3 cellular contexts compared by ENCODE assay signal in the genomic region with DNA sequence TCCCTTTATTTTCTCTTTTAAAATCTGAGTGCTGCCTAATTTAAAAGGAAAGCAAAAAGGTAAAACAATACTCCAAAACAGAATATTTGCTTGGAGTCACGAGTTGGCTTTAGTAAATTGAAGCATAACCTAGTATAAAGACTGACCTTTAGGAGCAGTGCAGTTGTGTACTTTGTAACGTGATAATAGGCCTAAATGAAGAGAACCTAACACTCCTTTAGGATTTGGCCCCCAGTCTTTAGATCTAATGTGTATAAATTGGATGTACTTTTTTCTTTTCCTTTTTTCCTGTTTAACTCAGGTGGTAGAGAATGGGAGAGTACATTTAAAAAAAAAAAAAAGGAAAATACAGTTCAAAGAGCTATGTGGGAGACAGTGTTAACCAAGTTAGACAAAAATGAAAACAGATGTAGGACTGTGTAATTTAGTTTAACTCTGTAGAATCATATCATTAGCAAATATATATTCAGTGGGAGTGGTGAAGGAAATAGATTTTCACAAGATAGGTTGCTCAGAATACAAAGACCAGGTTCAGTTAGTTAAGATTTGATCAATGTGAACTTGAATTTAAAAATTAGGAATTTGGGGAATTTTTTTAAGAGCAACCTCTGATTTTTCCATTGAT.
TF ChIP-seq lines count a peak whose summit lies in the region.

No MANE protein-coding gene starts in this region.

TF ChIP-seq in GM23338, 12 proteins besides CTCF, POLR2A, EP300 and RAD21 (continues in another document):
- TF ChIP-seq REST (IDR thresholded peaks at IDR 0.05; ENCODE audit: unreplicated experiment), result no peak
- no peak for TF ChIP-seq STAT1 (IDR thresholded peaks at IDR 0.05; ENCODE audit: unreplicated experiment)
- TF ChIP-seq ZNF114 (CRISPR knock-in tag; IDR thresholded peaks at IDR 0.05), result no peak
- TF ChIP-seq JUNB (IDR thresholded peaks at IDR 0.05; ENCODE audit: unreplicated experiment), result no peak
- TF ChIP-seq EZH2phosphoT487 (IDR thresholded peaks at IDR 0.05; ENCODE audit: unreplicated experiment), result no peak
- TF ChIP-seq EZH2 (IDR thresholded peaks at IDR 0.05; ENCODE audit: low read depth, unreplicated experiment), result no peak
- no peak for TF ChIP-seq CREB1 (CRISPR knock-in tag; IDR thresholded peaks at IDR 0.05; ENCODE audit: low read depth)
- TF ChIP-seq ETS1 (IDR thresholded peaks at IDR 0.05), result no peak
- no peak for TF ChIP-seq POLR2AphosphoS5 (IDR thresholded peaks at IDR 0.05; ENCODE audit: low read depth)
- TF ChIP-seq NANOG (IDR thresholded peaks at IDR 0.05; ENCODE audit: borderline replicate concordance), result no peak

TF ChIP-seq in SK-N-SH, 30 proteins besides CTCF, POLR2A, EP300 and RAD21:
- TF ChIP-seq NRF1 (IDR thresholded peaks at IDR 0.05; ENCODE audit: low read depth, low read length) (no peak), TCF12 (IDR thresholded peaks at IDR 0.05) (no peak), PBX3 (IDR thresholded peaks at IDR 0.05) (no peak), TAF1 (IDR thresholded peaks at IDR 0.05; ENCODE audit: borderline replicate concordance, low read depth, low read length) (no peak), ELF1 (IDR thresholded peaks at IDR 0.05) (no peak), GATA2 (CRISPR knock-in tag; IDR thresholded peaks at IDR 0.05) (peak; percentile 66), GABPA (IDR thresholded peaks at IDR 0.05; ENCODE audit: low read depth) (no peak)
- TF ChIP-seq, protein P1, sequence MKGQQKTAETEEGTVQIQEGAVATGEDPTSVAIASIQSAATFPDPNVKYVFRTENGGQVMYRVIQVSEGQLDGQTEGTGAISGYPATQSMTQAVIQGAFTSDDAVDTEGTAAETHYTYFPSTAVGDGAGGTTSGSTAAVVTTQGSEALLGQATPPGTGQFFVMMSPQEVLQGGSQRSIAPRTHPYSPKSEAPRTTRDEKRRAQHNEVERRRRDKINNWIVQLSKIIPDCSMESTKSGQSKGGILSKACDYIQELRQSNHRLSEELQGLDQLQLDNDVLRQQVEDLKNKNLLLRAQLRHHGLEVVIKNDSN (IDR thresholded peaks at IDR 0.05; ENCODE audit: borderline replicate concordance, low read depth), result no peak

TF ChIP-seq in HepG2, 621 proteins besides CTCF, POLR2A, EP300 and RAD21 (continues in another document):
- TF ChIP-seq ELF1 (CRISPR knock-in tag; IDR thresholded peaks at IDR 0.05) (no peak), MEF2D (CRISPR knock-in tag; IDR thresholded peaks at IDR 0.05) (no peak), NFKBIZ (CRISPR knock-in tag; IDR thresholded peaks at IDR 0.05) (no peak), ZMYM2 (CRISPR knock-in tag; IDR thresholded peaks at IDR 0.05) (no peak), TIGD3 (CRISPR knock-in tag; IDR thresholded peaks at IDR 0.05; ENCODE audit: borderline replicate concordance) (no peak), WIZ (CRISPR knock-in tag; IDR thresholded peaks at IDR 0.05) (no peak), XRCC5 (optimal IDR thresholded peaks at IDR 0.05; ENCODE audit: low read length) (no peak), KDM3A (CRISPR knock-in tag; IDR thresholded peaks at IDR 0.05; ENCODE audit: low read depth) (no peak), MAF1 (CRISPR knock-in tag; IDR thresholded peaks at IDR 0.05; ENCODE audit: borderline replicate concordance) (no peak), ZNF510 (CRISPR knock-in tag; IDR thresholded peaks at IDR 0.05; ENCODE audit: low read depth) (no peak), FOSL2 (CRISPR knock-in tag; IDR thresholded peaks at IDR 0.05) (no peak), ZNF143 (CRISPR knock-in tag; IDR thresholded peaks at IDR 0.05) (no peak), JUNB (CRISPR knock-in tag; IDR thresholded peaks at IDR 0.05; ENCODE audit: borderline replicate concordance) (no peak), ATM (IDR thresholded peaks at IDR 0.05; ENCODE audit: borderline replicate concordance) (no peak), NFATC3 (CRISPR knock-in tag; IDR thresholded peaks at IDR 0.05) (no peak), CREB1 (IDR thresholded peaks at IDR 0.05) (no peak), CREB1 (CRISPR knock-in tag; IDR thresholded peaks at IDR 0.05) (no peak), ZNF597 (CRISPR knock-in tag; IDR thresholded peaks at IDR 0.05) (no peak), ISL2 (CRISPR knock-in tag; IDR thresholded peaks at IDR 0.05) (peak; percentile 51; the same call in 1 of the 2 replicates), ZNF335 (CRISPR knock-in tag; IDR thresholded peaks at IDR 0.05) (no peak), ZNF619 (CRISPR knock-in tag; IDR thresholded peaks at IDR 0.05) (no peak), ZNF503 (CRISPR knock-in tag; IDR thresholded peaks at IDR 0.05) (0 out of 2 replicates have a peak, but pooled peaks have one; percentile 28), ARID5B (CRISPR knock-in tag; IDR thresholded peaks at IDR 0.05) (peak; percentile 60; the same call in 1 of the 2 replicates), ZNF850 (CRISPR knock-in tag; conservative IDR thresholded peaks at IDR 0.05) (no peak), CREM (IDR thresholded peaks at IDR 0.05) (peak; percentile 34; the same call in 1 of the 2 replicates), CREM (CRISPR knock-in tag; IDR thresholded peaks at IDR 0.05) (no peak), SKI (IDR thresholded peaks at IDR 0.05; ENCODE audit: partially characterized antibody) (no peak), NFE2L1 (CRISPR knock-in tag; IDR thresholded peaks at IDR 0.05; ENCODE audit: borderline replicate concordance) (no peak), TBP (CRISPR knock-in tag; IDR thresholded peaks at IDR 0.05) (no peak), POLR2AphosphoS5 (IDR thresholded peaks at IDR 0.05; ENCODE audit: low read depth, low read length) (no peak), ZFP36 (IDR thresholded peaks at IDR 0.05; ENCODE audit: borderline replicate concordance, low read depth, low read length, partially characterized antibody) (no peak)
- TF ChIP-seq, protein P2, sequence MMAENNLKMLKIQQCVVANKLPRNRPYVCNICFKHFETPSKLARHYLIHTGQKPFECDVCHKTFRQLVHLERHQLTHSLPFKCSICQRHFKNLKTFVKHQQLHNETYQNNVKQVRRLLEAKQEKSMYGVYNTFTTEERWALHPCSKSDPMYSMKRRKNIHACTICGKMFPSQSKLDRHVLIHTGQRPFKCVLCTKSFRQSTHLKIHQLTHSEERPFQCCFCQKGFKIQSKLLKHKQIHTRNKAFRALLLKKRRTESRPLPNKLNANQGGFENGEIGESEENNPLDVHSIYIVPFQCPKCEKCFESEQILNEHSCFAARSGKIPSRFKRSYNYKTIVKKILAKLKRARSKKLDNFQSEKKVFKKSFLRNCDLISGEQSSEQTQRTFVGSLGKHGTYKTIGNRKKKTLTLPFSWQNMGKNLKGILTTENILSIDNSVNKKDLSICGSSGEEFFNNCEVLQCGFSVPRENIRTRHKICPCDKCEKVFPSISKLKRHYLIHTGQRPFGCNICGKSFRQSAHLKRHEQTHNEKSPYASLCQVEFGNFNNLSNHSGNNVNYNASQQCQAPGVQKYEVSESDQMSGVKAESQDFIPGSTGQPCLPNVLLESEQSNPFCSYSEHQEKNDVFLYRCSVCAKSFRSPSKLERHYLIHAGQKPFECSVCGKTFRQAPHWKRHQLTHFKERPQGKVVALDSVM (CRISPR knock-in tag; IDR thresholded peaks at IDR 0.05), result no peak
- TF ChIP-seq, protein P3, sequence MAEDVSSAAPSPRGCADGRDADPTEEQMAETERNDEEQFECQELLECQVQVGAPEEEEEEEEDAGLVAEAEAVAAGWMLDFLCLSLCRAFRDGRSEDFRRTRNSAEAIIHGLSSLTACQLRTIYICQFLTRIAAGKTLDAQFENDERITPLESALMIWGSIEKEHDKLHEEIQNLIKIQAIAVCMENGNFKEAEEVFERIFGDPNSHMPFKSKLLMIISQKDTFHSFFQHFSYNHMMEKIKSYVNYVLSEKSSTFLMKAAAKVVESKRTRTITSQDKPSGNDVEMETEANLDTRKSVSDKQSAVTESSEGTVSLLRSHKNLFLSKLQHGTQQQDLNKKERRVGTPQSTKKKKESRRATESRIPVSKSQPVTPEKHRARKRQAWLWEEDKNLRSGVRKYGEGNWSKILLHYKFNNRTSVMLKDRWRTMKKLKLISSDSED (CRISPR knock-in tag; IDR thresholded peaks at IDR 0.05), result no peak
- TF ChIP-seq, protein P4, sequence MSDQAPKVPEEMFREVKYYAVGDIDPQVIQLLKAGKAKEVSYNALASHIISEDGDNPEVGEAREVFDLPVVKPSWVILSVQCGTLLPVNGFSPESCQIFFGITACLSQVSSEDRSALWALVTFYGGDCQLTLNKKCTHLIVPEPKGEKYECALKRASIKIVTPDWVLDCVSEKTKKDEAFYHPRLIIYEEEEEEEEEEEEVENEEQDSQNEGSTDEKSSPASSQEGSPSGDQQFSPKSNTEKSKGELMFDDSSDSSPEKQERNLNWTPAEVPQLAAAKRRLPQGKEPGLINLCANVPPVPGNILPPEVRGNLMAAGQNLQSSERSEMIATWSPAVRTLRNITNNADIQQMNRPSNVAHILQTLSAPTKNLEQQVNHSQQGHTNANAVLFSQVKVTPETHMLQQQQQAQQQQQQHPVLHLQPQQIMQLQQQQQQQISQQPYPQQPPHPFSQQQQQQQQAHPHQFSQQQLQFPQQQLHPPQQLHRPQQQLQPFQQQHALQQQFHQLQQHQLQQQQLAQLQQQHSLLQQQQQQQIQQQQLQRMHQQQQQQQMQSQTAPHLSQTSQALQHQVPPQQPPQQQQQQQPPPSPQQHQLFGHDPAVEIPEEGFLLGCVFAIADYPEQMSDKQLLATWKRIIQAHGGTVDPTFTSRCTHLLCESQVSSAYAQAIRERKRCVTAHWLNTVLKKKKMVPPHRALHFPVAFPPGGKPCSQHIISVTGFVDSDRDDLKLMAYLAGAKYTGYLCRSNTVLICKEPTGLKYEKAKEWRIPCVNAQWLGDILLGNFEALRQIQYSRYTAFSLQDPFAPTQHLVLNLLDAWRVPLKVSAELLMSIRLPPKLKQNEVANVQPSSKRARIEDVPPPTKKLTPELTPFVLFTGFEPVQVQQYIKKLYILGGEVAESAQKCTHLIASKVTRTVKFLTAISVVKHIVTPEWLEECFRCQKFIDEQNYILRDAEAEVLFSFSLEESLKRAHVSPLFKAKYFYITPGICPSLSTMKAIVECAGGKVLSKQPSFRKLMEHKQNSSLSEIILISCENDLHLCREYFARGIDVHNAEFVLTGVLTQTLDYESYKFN (CRISPR knock-in tag; conservative IDR thresholded peaks at IDR 0.05), result 0 out of 2 replicates have a peak, but pooled peaks have one; percentile 27
- TF ChIP-seq, protein P5, sequence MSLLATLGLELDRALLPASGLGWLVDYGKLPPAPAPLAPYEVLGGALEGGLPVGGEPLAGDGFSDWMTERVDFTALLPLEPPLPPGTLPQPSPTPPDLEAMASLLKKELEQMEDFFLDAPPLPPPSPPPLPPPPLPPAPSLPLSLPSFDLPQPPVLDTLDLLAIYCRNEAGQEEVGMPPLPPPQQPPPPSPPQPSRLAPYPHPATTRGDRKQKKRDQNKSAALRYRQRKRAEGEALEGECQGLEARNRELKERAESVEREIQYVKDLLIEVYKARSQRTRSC (CRISPR knock-in tag; IDR thresholded peaks at IDR 0.05; ENCODE audit: low read depth), result no peak
